Comparison of ENCODE assay signal across 10 cellular contexts in genomic region chr11:116725434-116726221, GRCh38. TPM values are rescaled to one million over a fixed set of nuclear protein-coding genes. Genes with fewer than 3 reads are reported as not detected.
DNase-seq lines count a peak whose midpoint lies in the region; ATAC-seq, FAIRE-seq and TF ChIP-seq lines count a peak whose summit lies in the region.
"Had no signal": no experiment of that assay in that cellular context is flagged by ENCODE, and none has a peak within 500 bp of the region (broad histone marks: within the 10 kb centered on the region; RNA-seq: fewer than 3 reads in every experiment).

No MANE protein-coding gene starts in this region.

- H2BK15ac ChIP-seq in mesendoderm (replicated peaks; ENCODE audit: low read depth): no peak overlapping the region

- H3K27ac ChIP-seq in dorsolateral prefrontal cortex (peak overlapping the region in 40 of 59 donors; percentile 1 to 81 (median 56)), mesendoderm (ENCODE audit: low read depth, low read length) (no peak overlapping the region), thyroid gland (no peak overlapping the region)

- H3K4me3 ChIP-seq in dorsolateral prefrontal cortex (no peak overlapping the region), mesendoderm (ENCODE audit: low read length) (no peak overlapping the region), thyroid gland (replicated peaks in 1 of 3) (no peak overlapping the region)
- H3K4me3 ChIP-seq: coronary artery had no signal

- no peak overlapping the region for H2BK120ac ChIP-seq in mesendoderm (ENCODE audit: low read depth, low read length)

- H3K9me3 ChIP-seq in thyroid gland: no peaks in the 10 kb centered on the region

- H3K79me1 ChIP-seq in mesendoderm (ENCODE audit: low read length): no peaks in the 10 kb centered on the region

- no peak overlapping the region for H3K4me2 ChIP-seq in mesendoderm (ENCODE audit: low read length)

- no peaks in the 10 kb centered on the region for H3K79me2 ChIP-seq in mesendoderm (ENCODE audit: control insufficient read depth, insufficient read depth, low read length)

- no peak for ATAC-seq in GM21723 (IDR thresholded peaks at IDR 0.05; ENCODE audit: unreplicated experiment)

- no peak overlapping the region for H3K4ac ChIP-seq in mesendoderm (ENCODE audit: low read depth, low read length)

- H2AK5ac ChIP-seq in mesendoderm (ENCODE audit: low read length): no peak overlapping the region

- no peak for TF ChIP-seq POLR2A in thyroid gland (IDR thresholded peaks at IDR 0.05)

- H3K27me3 ChIP-seq in dorsolateral prefrontal cortex (no peaks in the 10 kb centered on the region), mesendoderm (ENCODE audit: insufficient read depth, low read length, poor library complexity) (no peaks in the 10 kb centered on the region), thyroid gland (no peaks in the 10 kb centered on the region)

- no CpG with 5 or more reads among the region's 19 CpGs for WGBS in mesendoderm (ENCODE audit: extremely low coverage, insufficient coverage, low lambda C conversion rate)
- WGBS in thyroid gland, 2 donors: 60 to 63% methylated on average over 17 to 19 of the region's 19 CpGs

- H3K4me1 ChIP-seq in mesendoderm (ENCODE audit: control insufficient read depth, low read depth, low read length): no peaks in the 10 kb centered on the region
- no peaks in the 10 kb centered on the region for H3K4me1 ChIP-seq in thyroid gland

- H3K36me3 ChIP-seq in mesendoderm (ENCODE audit: control insufficient read depth, insufficient read depth, low read length): no peaks in the 10 kb centered on the region
- H3K36me3 ChIP-seq in thyroid gland: no peaks in the 10 kb centered on the region

- H3K9ac ChIP-seq in mesendoderm (ENCODE audit: low read length): no peak overlapping the region

- no peak overlapping the region for H3K56ac ChIP-seq in mesendoderm (ENCODE audit: low read length)

- H3K18ac ChIP-seq in mesendoderm (ENCODE audit: low read length): no peak overlapping the region

- no peak overlapping the region for H4K8ac ChIP-seq in mesendoderm (ENCODE audit: low read depth, low read length)

- DNase-seq in M059J (ENCODE audit: low read depth) (peak; percentile 35), dorsolateral prefrontal cortex (peak in 3 of 10 donors; percentile 31 to 58 (median 35)), mesendoderm (peak; percentile 62), urothelium cell line (ENCODE audit: low spot score) (peak; percentile 11), thyroid gland (no peak), RKO (ENCODE audit: low spot score) (no peak)
- DNase-seq: DMS53, NCI-H526 had no signal

- H4K5ac ChIP-seq in mesendoderm (ENCODE audit: low read length): no peak overlapping the region

- intact Hi-C loops in dorsolateral prefrontal cortex (cut with DNase I): no loop called here
- intact Hi-C loops in thyroid gland (cut with DNase I): no loop called here

- no peak for TF ChIP-seq CTCF in dorsolateral prefrontal cortex (IDR thresholded peaks at IDR 0.05 in 54 of 56, conservative IDR thresholded peaks at IDR 0.05 in 2 of 56; ENCODE audit: low read depth in 1 of 56, partially characterized antibody in 56 of 56)
- TF ChIP-seq CTCF in thyroid gland (IDR thresholded peaks at IDR 0.05): no peak

- FAIRE-seq in urothelium cell line (lab: Jason Lieb, UNC): no peak

- H2BK5ac ChIP-seq in mesendoderm (ENCODE audit: low read length): no peak overlapping the region

- no peak overlapping the region for H3K23ac ChIP-seq in mesendoderm (ENCODE audit: low read length)

RNA-seq across cellular contexts. Expression of gene BUD13, which starts 47.2 kb away (rescaled TPM):
- 18.5 and 26.4 TPM in 2 replicates for total RNA-seq in M059J (2014; rRNA removed; shearing (Covaris generic))
- total RNA-seq in dorsolateral prefrontal cortex: 10 to 100 TPM in 113 of 120 experiments, 1 to 10 TPM in 7; 7.8 to 19.6 (median 12.4) TPM
- polyA plus RNA-seq in mesendoderm (2013, experiment 1 of 2): 28.7 TPM
- polyA plus RNA-seq in mesendoderm (2013, experiment 2 of 2): 28.6 TPM
- total RNA-seq in thyroid gland: 10 to 100 TPM; 15.2 to 18.7 (median 17.8) TPM

Comparison
In these comparisons a context has a peak if more than half of its experiments do, and no peak if none do; other contexts are left out.
1. DNase-seq: peak in M059J (single experiment), mesendoderm (single experiment) and urothelium cell line (single experiment); none in thyroid gland (0 of 2) and RKO (single experiment).
2. H3K27ac ChIP-seq: peak in dorsolateral prefrontal cortex (40 of 59); none in mesendoderm (single experiment) and thyroid gland (0 of 3).